Comparison of ENCODE assay signal across 7 cellular contexts in the genomic region with DNA sequence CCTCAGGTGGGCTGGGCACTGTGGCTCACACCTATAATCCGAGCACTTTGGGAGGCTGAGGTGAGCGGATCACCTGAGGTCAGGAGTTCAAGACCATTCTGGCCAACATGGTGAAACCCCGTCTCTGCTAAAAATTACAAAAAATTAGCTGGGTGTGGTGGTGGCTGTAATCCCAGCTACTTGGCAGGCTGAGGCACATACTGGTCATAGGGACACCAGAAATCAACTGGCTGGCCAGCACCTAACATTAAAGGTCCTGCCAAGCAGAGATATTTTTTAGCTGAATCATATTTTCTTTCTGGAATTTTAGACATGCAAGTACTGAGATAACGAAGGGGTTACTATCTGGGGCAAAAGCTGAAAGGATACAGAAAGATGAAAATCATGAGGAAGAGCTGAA. TPM values are rescaled to one million over a fixed set of nuclear protein-coding genes. Genes with fewer than 3 reads are reported as not detected.
"Had no signal": no experiment of that assay in that cellular context is flagged by ENCODE, and none has a peak within 500 bp of the region (broad histone marks: within the 10 kb centered on the region; RNA-seq: fewer than 3 reads in every experiment).

No MANE protein-coding gene starts in this region.

RNA-seq across cellular contexts. Expression of gene POTEE, which starts 27.9 kb away (rescaled TPM):
- total RNA-seq: left lobe of liver, left ventricle myocardium superior, myocyte, renal cortical epithelial cell, skeletal muscle tissue, temporal lobe, tibial nerve had no signal
